8 cellular contexts compared by ENCODE assay signal in genomic region chr1:212858461-212859265, GRCh38. TPM values are rescaled to one million over a fixed set of nuclear protein-coding genes. Genes with fewer than 3 reads are reported as not detected.
DNase-seq lines count a peak whose midpoint lies in the region; ATAC-seq, FAIRE-seq and TF ChIP-seq lines count a peak whose summit lies in the region.

No MANE protein-coding gene starts in this region.

- H3K27ac ChIP-seq in kidney (ENCODE audit: low read depth in 2 of 2, low read length in 2 of 2) (peak overlapping the region; percentile 65 to 93), smooth muscle cell (ENCODE audit: low read depth) (peak overlapping the region; percentile 89)

- no peak for TF ChIP-seq CTCF in cardiac fibroblast (IDR thresholded peaks at IDR 0.05; ENCODE audit: low read depth, low read length)
- TF ChIP-seq CTCF in kidney (IDR thresholded peaks at IDR 0.05; ENCODE audit: borderline replicate concordance, extremely low read depth, insufficient read depth), result no peak
- TF ChIP-seq CTCF in smooth muscle cell (IDR thresholded peaks at IDR 0.05; ENCODE audit: borderline replicate concordance, insufficient read depth, poor library complexity, severe bottlenecking), result no peak

- peak overlapping the region; percentile 91 for H2AFZ ChIP-seq in smooth muscle cell (ENCODE audit: low read depth)

- no peak for FAIRE-seq in kidney (lab: Jason Lieb, UNC)

- peaks cover 42% of the 10 kb centered on the region for H3K79me2 ChIP-seq in smooth muscle cell (ENCODE audit: low read depth)

- H3K36me3 ChIP-seq in kidney (ENCODE audit: control insufficient read depth in 1 of 2, insufficient read depth in 2 of 2, low read length in 2 of 2) (no peaks in the 10 kb centered on the region), smooth muscle cell (ENCODE audit: low read depth) (no peaks in the 10 kb centered on the region)

- peak; percentile 4 for ATAC-seq in GM19452 (IDR thresholded peaks at IDR 0.05; ENCODE audit: unreplicated experiment)
- ATAC-seq in HG03520 (IDR thresholded peaks at IDR 0.05; ENCODE audit: unreplicated experiment), result peak; percentile 19

- H3K4me1 ChIP-seq in kidney (ENCODE audit: control insufficient read depth in 1 of 2, insufficient read depth in 1 of 2, low read depth in 1 of 2, low read length in 2 of 2) (peaks cover 7 to 13% of the 10 kb centered on the region in 2 donors), smooth muscle cell (ENCODE audit: low read depth) (peaks cover 16% of the 10 kb centered on the region)

- no peaks in the 10 kb centered on the region for H3K27me3 ChIP-seq in smooth muscle cell (ENCODE audit: low read depth)

- H3K9me3 ChIP-seq in kidney (ENCODE audit: control insufficient read depth in 1 of 2, low read length in 2 of 2) (no peaks in the 10 kb centered on the region), smooth muscle cell (replicated peaks; ENCODE audit: low read depth) (no peaks in the 10 kb centered on the region)

- H3K4me2 ChIP-seq in smooth muscle cell, result peak overlapping the region; percentile 93

- WGBS in smooth muscle cell (ENCODE audit: low lambda C conversion rate), result 1% methylated on average over 43 of the region's 54 CpGs

- in situ Hi-C loops in SK-MEL-5 (cut with HindIII; ENCODE audit: low pct_unique_long_range_greater_than_20kb, low sequenced_read_pairs), result no loop called here

- peaks cover 23% of the 10 kb centered on the region for H4K20me1 ChIP-seq in smooth muscle cell (ENCODE audit: low read depth)

- H3K4me3 ChIP-seq in cardiac fibroblast (replicated peaks in 1 of 2; ENCODE audit: low read depth in 2 of 2, low read length in 2 of 2) (peak overlapping the region; percentile 88 to 93), kidney (ENCODE audit: low read length in 2 of 2) (peak overlapping the region; percentile 68 to 86), smooth muscle cell (peak overlapping the region; percentile 78)

- H3K9ac ChIP-seq in kidney (ENCODE audit: low read length in 2 of 2) (peak overlapping the region; percentile 41 to 79), smooth muscle cell (ENCODE audit: low read depth) (peak overlapping the region; percentile 84)

- intact Hi-C loops in kidney (cut with DNase I), result no loop called here

- peak; percentile 40 for DNase-seq in DMS53 treated with DMSO at 0.1 percent for 48 hours (lab: John Stamatoyannopoulos, UW; ENCODE audit: unreplicated experiment)
- peak; percentile 17 for DNase-seq in SK-MEL-5 (ENCODE audit: low read depth, low spot score)
- DNase-seq in cardiac fibroblast (ENCODE audit: low read depth in 2 of 2), result peak; percentile 34 to 39
- peak; percentile 76 for DNase-seq in kidney
- peak; percentile 39 for DNase-seq in smooth muscle cell (lab: John Stamatoyannopoulos, UW; ENCODE audit: unreplicated experiment)
- no peak for DNase-seq in foreskin melanocyte

- peaks cover 8% of the 10 kb centered on the region for H3F3A ChIP-seq in smooth muscle cell (ENCODE audit: low read depth)

RNA-seq across cellular contexts. Expression of gene FLVCR1, which starts 0.6 kb away (rescaled TPM):
- 17.3 and 17.7 TPM in 2 replicates for total RNA-seq in SK-MEL-5 (2014; rRNA removed; shearing (Covaris generic))
- 7.0 and 7.6 TPM in 2 replicates for polyA plus RNA-seq in SK-MEL-5 (2015; cell fraction: cytosol; rRNA removed)
- 10.7 and 13.5 TPM in 2 replicates for polyA plus RNA-seq in SK-MEL-5 (2015; cell fraction: nucleus; rRNA removed)
- total RNA-seq in kidney, result 6.8 TPM
- 2.9 TPM for polyA plus RNA-seq in kidney (ENCODE audit: insufficient read depth, low read depth, low replicate concordance)
- 4.4 and 5.5 TPM in 2 replicates for total RNA-seq in smooth muscle cell
- polyA plus RNA-seq in smooth muscle cell, result 3.9 and 4.0 TPM in 2 replicates

RNA-seq across cellular contexts. Expression of gene SPATA45, which starts 11.2 kb away (rescaled TPM):
- total RNA-seq in SK-MEL-5 (2014; rRNA removed; shearing (Covaris generic)), result 0.40 TPM in 1 of 2 replicates, not detected in the other
- polyA plus RNA-seq in SK-MEL-5 (2015; cell fraction: cytosol; rRNA removed), result not detected in 2 replicates
- polyA plus RNA-seq in SK-MEL-5 (2015; cell fraction: nucleus; rRNA removed), result not detected in 2 replicates
- 0.57 TPM for total RNA-seq in kidney
- not detected for polyA plus RNA-seq in kidney (ENCODE audit: insufficient read depth, low read depth, low replicate concordance)
- total RNA-seq in smooth muscle cell, result not detected in 2 replicates
- polyA plus RNA-seq in smooth muscle cell, result 0.58 and 1.2 TPM in 2 replicates
